8 cellular contexts compared by ENCODE assay signal in the genomic region with DNA sequence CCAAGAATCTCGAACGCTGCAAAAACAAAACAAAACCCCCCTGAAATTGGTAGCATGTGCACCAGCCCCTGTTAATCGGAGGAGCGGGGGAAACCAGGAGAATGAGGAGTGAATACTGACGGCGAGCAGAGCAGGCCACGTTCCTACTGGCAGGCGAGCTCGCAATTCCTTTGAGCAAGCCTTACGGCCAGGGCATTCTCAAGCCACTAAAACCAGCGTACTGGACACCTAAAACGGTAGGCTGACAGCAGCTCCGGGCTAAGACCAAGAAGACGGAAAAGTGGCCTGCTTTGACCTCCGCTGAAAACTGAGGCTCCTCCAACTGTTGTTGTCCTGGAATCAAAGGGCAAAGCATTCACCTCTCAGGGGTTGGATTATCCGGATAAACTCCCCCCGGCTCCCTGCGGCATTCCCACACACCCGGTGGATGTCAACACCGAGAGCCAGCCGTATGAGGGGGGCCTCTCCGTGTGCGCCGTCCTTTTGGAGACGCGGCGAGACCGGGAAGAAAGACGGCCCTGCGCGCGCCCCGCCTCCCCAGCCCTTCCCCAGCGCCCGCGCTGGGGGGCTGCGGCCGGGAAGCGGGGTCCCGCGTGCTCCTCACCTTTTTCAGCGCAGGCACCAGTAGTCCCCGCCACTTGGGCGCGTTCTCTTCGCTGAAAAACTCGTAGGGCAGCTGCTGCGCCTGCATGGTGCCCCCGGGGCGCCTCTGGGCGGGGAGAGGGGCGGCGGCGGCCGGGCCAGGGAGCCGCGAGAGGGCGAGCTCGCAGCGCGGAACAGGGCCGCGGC. TPM values are rescaled to one million over a fixed set of nuclear protein-coding genes. Genes with fewer than 3 reads are reported as not detected.
DNase-seq lines count a peak whose midpoint lies in the region; ATAC-seq and TF ChIP-seq lines count a peak whose summit lies in the region.

No MANE protein-coding gene starts in this region.

- H3K4me3 ChIP-seq in CD8-positive, alpha-beta T cell (ENCODE audit: low read depth, low read length): peak overlapping the region; percentile 66
- H3K4me3 ChIP-seq in Peyer's patch: peak overlapping the region; percentile 59 to 93 (median 88)
- peak overlapping the region; percentile 88 to 91 for H3K4me3 ChIP-seq in gastroesophageal sphincter
- H3K4me3 ChIP-seq in neuronal stem cell (ENCODE audit: low read length in 2 of 2): peak overlapping the region; percentile 56 to 93
- peak overlapping the region; percentile 79 to 99 (median 89) for H3K4me3 ChIP-seq in transverse colon

- peak overlapping the region; percentile 13 for H2AK5ac ChIP-seq in neuronal stem cell (ENCODE audit: low read depth, low read length)

- peaks cover 66% of the 10 kb centered on the region for H3K4me1 Mint-ChIP-seq in CD8-positive, alpha-beta T cell (ENCODE audit: low read depth)

- TF ChIP-seq CTCF in CD8-positive, alpha-beta T cell (IDR thresholded peaks at IDR 0.05): no peak
- TF ChIP-seq CTCF in Peyer's patch (IDR thresholded peaks at IDR 0.05) (peak; percentile 12 to 61 (median 24)), gastroesophageal sphincter (IDR thresholded peaks at IDR 0.05) (peak in 3 of 4 experiments; percentile 24 to 61 (median 47)), transverse colon (IDR thresholded peaks at IDR 0.05) (peak in 3 of 5 experiments; percentile 11 to 27 (median 15))

- H2BK120ac ChIP-seq in neuronal stem cell (ENCODE audit: low read depth, low read length): no peak overlapping the region

- in situ Hi-C loops in transverse colon (cut with MboI; ENCODE audit: low pct_ligation_motif_present in 1 of 4, low pct_unique_long_range_greater_than_20kb in 1 of 4, low sequenced_read_pairs in 3 of 4): loop anchor here in 1 of 4 donors (10.0 kb wide), 1 partner anchor 105 kb away; no protein-coding TSS in a partner anchor

- peak; percentile 31 to 80 (median 57) for DNase-seq in CD8-positive, alpha-beta T cell
- DNase-seq in Peyer's patch (peak; percentile 62 to 82 (median 81)), neuronal stem cell (ENCODE audit: low spot score) (peak; percentile 54), transverse colon (peak; percentile 61)
- DNase-seq in activated naive CD4-positive, alpha-beta T cell (lab: John Stamatoyannopoulos, UW): peak; percentile 13 to 61 (median 22)

- H3K9me3 Mint-ChIP-seq in CD8-positive, alpha-beta T cell: no peaks in the 10 kb centered on the region

- peak overlapping the region; percentile 55 for H3K4me2 ChIP-seq in neuronal stem cell (ENCODE audit: insufficient read depth, low read length, poor library complexity, severe bottlenecking)

- no peak overlapping the region for H4K91ac ChIP-seq in neuronal stem cell (ENCODE audit: low read depth, low read length, poor library complexity)

- no peaks in the 10 kb centered on the region for H3K27me3 Mint-ChIP-seq in CD8-positive, alpha-beta T cell (ENCODE audit: low read depth)

- POLR2A ChIA-PET in CD8-positive, alpha-beta T cell (lab: Charles Lee): interaction anchor here (0.6 to 4.2 kb wide), 22 partner anchors 8 to 369 kb away, joined by 3 to 71 read pairs (median 6); a partner anchor contains a TSS

- H3K4me3 Mint-ChIP-seq in CD8-positive, alpha-beta T cell: peak overlapping the region; percentile 94

- peak overlapping the region; percentile 56 for H3K27ac ChIP-seq in CD8-positive, alpha-beta T cell (ENCODE audit: low read depth, low read length)
- H3K27ac ChIP-seq in Peyer's patch (peak overlapping the region; percentile 86 to 98 (median 92)), gastroesophageal sphincter (peak overlapping the region; percentile 89 to 98 (median 95)), neuronal stem cell (replicated peaks; ENCODE audit: low read length) (peak overlapping the region; percentile 88), transverse colon (peak overlapping the region; percentile 93 to 97 (median 97))

- intact Hi-C loops in CD8-positive, alpha-beta T cell (cut with DNase I, micrococcal nuclease): loop anchor here (1.0 to 10.0 kb wide), 11 partner anchors 15 to 743 kb away; a partner anchor contains a TSS
- intact Hi-C loops in transverse colon (cut with DNase I; ENCODE audit: low total_unique reads): loop anchor here (10.0 kb wide), 1 partner anchor 105 kb away; no protein-coding TSS in a partner anchor

- no peak overlapping the region for H3K14ac ChIP-seq in neuronal stem cell (ENCODE audit: low read length)

- H3K4ac ChIP-seq in neuronal stem cell (ENCODE audit: low read length): no peak overlapping the region

- H3K9ac ChIP-seq in neuronal stem cell (ENCODE audit: low read depth, low read length, poor library complexity): peak overlapping the region; percentile 87

- H2BK12ac ChIP-seq in neuronal stem cell (ENCODE audit: low read length): no peak overlapping the region

- TF ChIP-seq POLR2A in Peyer's patch (IDR thresholded peaks at IDR 0.05) (no peak), gastroesophageal sphincter (IDR thresholded peaks at IDR 0.05) (peak in 1 of 2 donors; percentile 2), transverse colon (IDR thresholded peaks at IDR 0.05) (peak; percentile 21)

- H3K27me3 ChIP-seq in CD8-positive, alpha-beta T cell (ENCODE audit: insufficient read depth, low read length): no peaks in the 10 kb centered on the region
- H3K27me3 ChIP-seq in Peyer's patch (no peaks in the 10 kb centered on the region), gastroesophageal sphincter (no peaks in the 10 kb centered on the region), neuronal stem cell (ENCODE audit: control insufficient read depth in 3 of 3, insufficient read depth in 3 of 3, low read depth in 1 of 3, low read length in 3 of 3) (no peaks in the 10 kb centered on the region), transverse colon (no peaks in the 10 kb centered on the region)

- ATAC-seq in CD8-positive, alpha-beta T cell: peak; percentile 30
- peak; percentile 38 for ATAC-seq in GM19351 (IDR thresholded peaks at IDR 0.05; ENCODE audit: unreplicated experiment)
- peak; percentile 31 for ATAC-seq in HG03442 (IDR thresholded peaks at IDR 0.05; ENCODE audit: unreplicated experiment)
- ATAC-seq in gastroesophageal sphincter: peak; percentile 62

- H3K27ac Mint-ChIP-seq in CD8-positive, alpha-beta T cell: peak overlapping the region; percentile 92

- H3K9me3 ChIP-seq in CD8-positive, alpha-beta T cell (ENCODE audit: low read length): no peaks in the 10 kb centered on the region
- no peaks in the 10 kb centered on the region for H3K9me3 ChIP-seq in Peyer's patch
- H3K9me3 ChIP-seq in gastroesophageal sphincter: no peaks in the 10 kb centered on the region
- H3K9me3 ChIP-seq in neuronal stem cell (replicated peaks in 1 of 2; ENCODE audit: control insufficient read depth in 2 of 2, insufficient read depth in 1 of 2, low read depth in 1 of 2, low read length in 2 of 2): no peaks in the 10 kb centered on the region
- no peaks in the 10 kb centered on the region for H3K9me3 ChIP-seq in transverse colon

- peaks cover 32% of the 10 kb centered on the region for H3K4me1 ChIP-seq in CD8-positive, alpha-beta T cell (ENCODE audit: insufficient read depth, low read length)
- H3K4me1 ChIP-seq in Peyer's patch: peaks cover 0 to 46% (median 5%) of the 10 kb centered on the region in 4 donors
- peaks cover 11 to 66% (median 20%) of the 10 kb centered on the region in 3 donors for H3K4me1 ChIP-seq in gastroesophageal sphincter
- peaks cover 6 to 8% of the 10 kb centered on the region in 2 donors for H3K4me1 ChIP-seq in neuronal stem cell (ENCODE audit: control insufficient read depth in 2 of 2, insufficient read depth in 1 of 2, low read depth in 1 of 2, low read length in 2 of 2)
- H3K4me1 ChIP-seq in transverse colon: peaks cover 14 to 67% (median 38%) of the 10 kb centered on the region in 4 donors

- no peak overlapping the region for H2BK5ac ChIP-seq in neuronal stem cell (ENCODE audit: low read length)

- peak overlapping the region; percentile 81 for H3K18ac ChIP-seq in neuronal stem cell (ENCODE audit: low read length)

- no peaks in the 10 kb centered on the region for H3K36me3 ChIP-seq in CD8-positive, alpha-beta T cell (ENCODE audit: insufficient read depth, low read length)
- H3K36me3 ChIP-seq in Peyer's patch (no peaks in the 10 kb centered on the region), gastroesophageal sphincter (no peaks in the 10 kb centered on the region), neuronal stem cell (replicated peaks in 1 of 2; ENCODE audit: control insufficient read depth in 2 of 2, insufficient read depth in 2 of 2, low read length in 2 of 2) (peaks cover 2 to 29% of the 10 kb centered on the region in 2 donors), transverse colon (no peaks in the 10 kb centered on the region)

- TF ChIP-seq EP300 in gastroesophageal sphincter (IDR thresholded peaks at IDR 0.05) (no peak), transverse colon (IDR thresholded peaks at IDR 0.05; ENCODE audit: low read depth) (no peak)

- H2BK15ac ChIP-seq in neuronal stem cell (ENCODE audit: low read length): no peak overlapping the region

- CTCF ChIA-PET in CD8-positive, alpha-beta T cell (lab: Charles Lee): interaction anchor here (1.0 to 13.6 kb wide), 13 partner anchors 9 to 170 kb away, joined by 3 to 219 read pairs (median 4); no protein-coding TSS in a partner anchor

- peaks cover 21% of the 10 kb centered on the region for H3K36me3 Mint-ChIP-seq in CD8-positive, alpha-beta T cell

- WGBS in gastroesophageal sphincter (ENCODE audit: low coverage in 1 of 2), 2 donors: 0 to 1% methylated on average over 8 to 10 of the region's 63 CpGs
- no CpG with 5 or more reads among the region's 63 CpGs for WGBS in neuronal stem cell (ENCODE audit: extremely low coverage in 2 of 2, insufficient read length in 2 of 2, insufficient replicate concordance in 1 of 2), 2 donors
- WGBS in transverse colon (ENCODE audit: low coverage in 1 of 2), 2 donors: 0% methylated on average over 2 to 42 of the region's 63 CpGs

- H3K23ac ChIP-seq in neuronal stem cell (ENCODE audit: low read depth, low read length, poor library complexity): peak overlapping the region; percentile 32

- H2AFZ ChIP-seq in neuronal stem cell (ENCODE audit: low read length): peak overlapping the region; percentile 80

- H3K79me1 ChIP-seq in neuronal stem cell (ENCODE audit: low read depth, low read length): no peaks in the 10 kb centered on the region

- H4K8ac ChIP-seq in neuronal stem cell (ENCODE audit: low read depth, low read length): no peak overlapping the region

RNA-seq across cellular contexts. Expression of a gene that starts 0.9 kb away (rescaled TPM):
- total RNA-seq in CD8-positive, alpha-beta T cell: 10 to 100 TPM; 20.2 to 22.8 TPM
- total RNA-seq in Peyer's patch (10 to 100 TPM; 38.7 to 49.1 (median 40.8) TPM), gastroesophageal sphincter (10 to 100 TPM; 48.6 to 64.2 (median 58.6) TPM), transverse colon (10 to 100 TPM; 13.9 to 43.8 (median 23.0) TPM)
- 29.4 TPM for polyA plus RNA-seq in neuronal stem cell (2013, experiment 1 of 2)
- 32.4 TPM for polyA plus RNA-seq in neuronal stem cell (2013, experiment 2 of 2)

Comparison
In these comparisons a context has a peak if more than half of its experiments do, and no peak if none do; other contexts are left out.
1. Peak in every context shown above with its lines: DNase-seq, ATAC-seq, H3K4me3 ChIP-seq and H3K27ac ChIP-seq.
2. DNase-seq: peak in every context shown above with its lines; median percentile 81 in Peyer's patch; 61 in transverse colon; 57 in CD8-positive, alpha-beta T cell; 54 in neuronal stem cell; 22 in activated naive CD4-positive, alpha-beta T cell.